1 cellular context compared by ENCODE assay signal in the genomic region with DNA sequence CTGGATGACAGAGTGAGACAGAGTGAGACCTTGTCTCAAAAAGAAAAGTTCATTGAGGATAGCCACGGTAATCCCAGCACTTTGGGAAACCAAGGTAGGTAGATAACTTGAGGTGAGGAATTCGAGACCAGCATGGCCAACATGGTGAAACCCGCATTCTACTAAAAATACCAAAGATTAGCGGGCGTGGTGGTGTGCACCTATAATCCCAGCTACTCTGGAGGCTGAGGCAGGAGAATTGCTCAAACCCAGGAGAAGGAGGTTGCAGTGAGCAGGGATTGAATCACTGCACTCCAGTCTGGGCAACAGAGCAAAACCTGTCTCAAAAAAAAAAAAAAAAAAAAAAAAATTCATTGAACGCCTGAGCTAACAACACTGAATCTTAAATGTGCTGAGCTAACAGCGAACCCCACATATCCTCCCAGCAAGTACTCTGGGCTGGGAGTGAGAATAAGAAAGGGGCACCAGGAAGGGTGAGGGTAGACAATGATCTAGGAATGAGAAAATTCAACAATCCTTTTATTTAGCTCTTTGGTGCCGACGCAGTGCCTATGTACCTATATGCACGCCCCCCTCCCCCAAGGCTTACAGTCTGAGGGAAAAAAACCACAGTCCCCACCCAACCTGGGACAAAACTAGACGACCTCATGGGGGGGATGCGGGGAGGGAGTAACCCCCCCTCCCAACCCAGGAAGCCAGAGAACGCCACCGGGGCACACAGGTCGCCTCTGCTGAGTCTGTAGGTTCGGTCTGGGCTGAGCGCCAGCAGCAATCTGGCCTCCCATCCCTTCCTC.
TF ChIP-seq lines count a peak whose summit lies in the region.

No MANE protein-coding gene starts in this region.

TF ChIP-seq in HepG2, 621 proteins besides CTCF, POLR2A, EP300 and RAD21:
- TF ChIP-seq, protein P1, sequence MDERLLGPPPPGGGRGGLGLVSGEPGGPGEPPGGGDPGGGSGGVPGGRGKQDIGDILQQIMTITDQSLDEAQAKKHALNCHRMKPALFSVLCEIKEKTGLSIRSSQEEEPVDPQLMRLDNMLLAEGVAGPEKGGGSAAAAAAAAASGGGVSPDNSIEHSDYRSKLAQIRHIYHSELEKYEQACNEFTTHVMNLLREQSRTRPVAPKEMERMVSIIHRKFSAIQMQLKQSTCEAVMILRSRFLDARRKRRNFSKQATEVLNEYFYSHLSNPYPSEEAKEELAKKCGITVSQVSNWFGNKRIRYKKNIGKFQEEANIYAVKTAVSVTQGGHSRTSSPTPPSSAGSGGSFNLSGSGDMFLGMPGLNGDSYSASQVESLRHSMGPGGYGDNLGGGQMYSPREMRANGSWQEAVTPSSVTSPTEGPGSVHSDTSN (CRISPR knock-in tag; IDR thresholded peaks at IDR 0.05): no peak
- TF ChIP-seq MTF2 (CRISPR knock-in tag; IDR thresholded peaks at IDR 0.05; ENCODE audit: borderline replicate concordance) (0 out of 2 replicates have a peak, but pooled peaks have one; percentile 61), PPARG (CRISPR knock-in tag; conservative IDR thresholded peaks at IDR 0.05) (no peak), AGO1 (IDR thresholded peaks at IDR 0.05; ENCODE audit: low read depth, low read length, poor library complexity, severe bottlenecking) (peak; percentile 12), ATAD3A (CRISPR knock-in tag; IDR thresholded peaks at IDR 0.05) (no peak), KMT2A (CRISPR knock-in tag; IDR thresholded peaks at IDR 0.05) (no peak)
